In the genomic region with DNA sequence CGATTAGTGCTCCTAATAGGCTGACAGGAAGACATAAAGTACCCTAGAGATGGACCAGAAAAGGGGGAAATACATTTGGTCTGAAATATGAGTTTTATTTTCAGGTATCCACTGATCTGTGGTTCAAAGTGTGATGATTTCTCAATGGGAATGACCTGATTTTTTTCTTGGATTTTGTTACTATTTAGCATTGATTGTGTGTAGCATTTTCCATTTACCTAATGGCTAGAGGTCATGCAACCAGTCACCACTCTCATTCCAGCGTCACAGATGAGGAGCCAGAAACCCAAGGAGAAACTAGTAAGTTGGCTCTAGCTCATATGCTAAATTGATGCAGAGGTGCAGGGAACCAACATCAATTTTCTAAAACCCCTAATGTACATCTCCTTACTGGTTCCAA, we compare ENCODE assay signal across 8 cellular contexts.
"Had no signal": no experiment of that assay in that cellular context is flagged by ENCODE, and none has a peak within 500 bp of the region (broad histone marks: within the 10 kb centered on the region; RNA-seq: fewer than 3 reads in every experiment).

No MANE protein-coding gene starts in this region.

- H3K4me3 ChIP-seq: GM12878 had no signal

- DNase-seq: GDM1, GF-D8 had no signal

- FAIRE-seq: G401.6, GM12878, GM12891, GM12892, GM18507, GM19239 had no signal

- ATAC-seq: GM12878 had no signal
